Comparison of ENCODE assay signal across 8 cellular contexts in genomic region chr18:62526098-62527025, GRCh38. TPM values are rescaled to one million over a fixed set of nuclear protein-coding genes. Genes with fewer than 3 reads are reported as not detected.
DNase-seq lines count a peak whose midpoint lies in the region; ATAC-seq and TF ChIP-seq lines count a peak whose summit lies in the region.

No MANE protein-coding gene starts in this region.

- H3K36me3 ChIP-seq in lung (ENCODE audit: control insufficient read depth in 2 of 2, insufficient read depth in 2 of 2, low read length in 2 of 2), result no peaks in the 10 kb centered on the region

- DNase-seq in NCI-H69 (lab: John Stamatoyannopoulos, UW), result peak; percentile 96
- peak; percentile 77 for DNase-seq in activated CD4-positive, alpha-beta memory T cell treated with anti-CD3 and anti-CD28 coated beads, Interleukin-2, amount 10 ng/mL, durations not matched to agents 7 days and 5 days
- DNase-seq in effector CD4-positive, alpha-beta T cell, result peak; percentile 61
- DNase-seq in lung (ENCODE audit: low spot score), result peak; percentile 80
- DNase-seq in stimulated activated CD4-positive, alpha-beta T cell treated with anti-CD3 and anti-CD28 coated beads, TNF-alpha, amount 100 ng/mL, for 24 hours (ENCODE audit: low read depth in 3 of 3), result peak; percentile 40 to 75 (median 57)

- H3K4me3 ChIP-seq in GM12875 (ENCODE audit: low read depth, low read length) (peak overlapping the region; percentile 94), lung (peak overlapping the region; percentile 96)

- peaks cover 36% of the 10 kb centered on the region for H3K4me1 Mint-ChIP-seq in activated CD4-positive, alpha-beta memory T cell treated with anti-CD3 and anti-CD28 coated beads, Interleukin-2, amount 10 ng/mL, durations not matched to agents 7 days and 5 days

- ATAC-seq in HG03159 (IDR thresholded peaks at IDR 0.05; ENCODE audit: unreplicated experiment) (peak; percentile 11), lung (ENCODE audit: insufficient read depth, low FRiP score) (peak; percentile 51), HG03039 (IDR thresholded peaks at IDR 0.05; ENCODE audit: unreplicated experiment) (no peak)

- H3K27ac ChIP-seq in lung (ENCODE audit: low read depth in 1 of 2, low read length in 1 of 2), result peak overlapping the region; percentile 100

- CTCF ChIA-PET in activated CD4-positive, alpha-beta memory T cell treated with anti-CD3 and anti-CD28 coated beads, Interleukin-2, amount 10 ng/mL, durations not matched to agents 7 days and 5 days (lab: Charles Lee), result interaction anchor here (0.7 to 1.7 kb wide), 4 partner anchors 11 to 60 kb away, joined by 3 to 7 read pairs (median 4); no protein-coding TSS in a partner anchor

- peaks cover 4 to 10% of the 10 kb centered on the region in 2 donors for H3K4me1 ChIP-seq in lung (ENCODE audit: control insufficient read depth in 2 of 2, insufficient read depth in 2 of 2, low read length in 2 of 2)

- H3K9me3 Mint-ChIP-seq in activated CD4-positive, alpha-beta memory T cell treated with anti-CD3 and anti-CD28 coated beads, Interleukin-2, amount 10 ng/mL, durations not matched to agents 7 days and 5 days, result no peaks in the 10 kb centered on the region

- no peaks in the 10 kb centered on the region for H3K9me3 ChIP-seq in lung (ENCODE audit: control insufficient read depth in 2 of 2, insufficient read depth in 1 of 2, low read length in 1 of 2)

- peak overlapping the region; percentile 92 for H3K4me3 Mint-ChIP-seq in activated CD4-positive, alpha-beta memory T cell treated with anti-CD3 and anti-CD28 coated beads, Interleukin-2, amount 10 ng/mL, durations not matched to agents 7 days and 5 days

- no peaks in the 10 kb centered on the region for H3K27me3 Mint-ChIP-seq in activated CD4-positive, alpha-beta memory T cell treated with anti-CD3 and anti-CD28 coated beads, Interleukin-2, amount 10 ng/mL, durations not matched to agents 7 days and 5 days

- peak overlapping the region; percentile 96 for H3K27ac Mint-ChIP-seq in activated CD4-positive, alpha-beta memory T cell treated with anti-CD3 and anti-CD28 coated beads, Interleukin-2, amount 10 ng/mL, durations not matched to agents 7 days and 5 days

- POLR2A ChIA-PET in activated CD4-positive, alpha-beta memory T cell treated with anti-CD3 and anti-CD28 coated beads, Interleukin-2, amount 10 ng/mL, durations not matched to agents 7 days and 5 days (lab: Charles Lee), result interaction anchor here (1.1 to 7.7 kb wide), 7 partner anchors 12 to 339 kb away, joined by 4 to 140 read pairs (median 7); partner anchors contain the start of genes PIGN and RELCH

- TF ChIP-seq CTCF in GM12875 (IDR thresholded peaks at IDR 0.05; ENCODE audit: borderline replicate concordance, insufficient read depth, low read depth, low read length) (no peak), lung (IDR thresholded peaks at IDR 0.05; ENCODE audit: control extremely low read depth, extremely low read depth) (no peak)

- WGBS in lung, 2 donors, result 1 to 2% methylated on average over 70 to 74 of the region's 74 CpGs

- no peaks in the 10 kb centered on the region for H3K27me3 ChIP-seq in lung (ENCODE audit: control insufficient read depth, insufficient read depth)

- peaks cover 41% of the 10 kb centered on the region for H3K36me3 Mint-ChIP-seq in activated CD4-positive, alpha-beta memory T cell treated with anti-CD3 and anti-CD28 coated beads, Interleukin-2, amount 10 ng/mL, durations not matched to agents 7 days and 5 days (ENCODE audit: low read depth)

RNA-seq across cellular contexts. Expression of gene ZCCHC2, which starts 3.5 kb away (rescaled TPM):
- total RNA-seq in activated CD4-positive, alpha-beta memory T cell treated with anti-CD3 and anti-CD28 coated beads, Interleukin-2, amount 10 ng/mL, durations not matched to agents 7 days and 5 days, result 10 to 100 TPM; 51.7 to 52.3 TPM
- 10 to 100 TPM; 25.5 to 33.9 TPM for total RNA-seq in lung
- polyA plus RNA-seq in lung, result 10 to 100 TPM in 1 of 2 donors, 1 to 10 TPM in 1; 9.3 to 11.7 TPM
